In the genomic region with DNA sequence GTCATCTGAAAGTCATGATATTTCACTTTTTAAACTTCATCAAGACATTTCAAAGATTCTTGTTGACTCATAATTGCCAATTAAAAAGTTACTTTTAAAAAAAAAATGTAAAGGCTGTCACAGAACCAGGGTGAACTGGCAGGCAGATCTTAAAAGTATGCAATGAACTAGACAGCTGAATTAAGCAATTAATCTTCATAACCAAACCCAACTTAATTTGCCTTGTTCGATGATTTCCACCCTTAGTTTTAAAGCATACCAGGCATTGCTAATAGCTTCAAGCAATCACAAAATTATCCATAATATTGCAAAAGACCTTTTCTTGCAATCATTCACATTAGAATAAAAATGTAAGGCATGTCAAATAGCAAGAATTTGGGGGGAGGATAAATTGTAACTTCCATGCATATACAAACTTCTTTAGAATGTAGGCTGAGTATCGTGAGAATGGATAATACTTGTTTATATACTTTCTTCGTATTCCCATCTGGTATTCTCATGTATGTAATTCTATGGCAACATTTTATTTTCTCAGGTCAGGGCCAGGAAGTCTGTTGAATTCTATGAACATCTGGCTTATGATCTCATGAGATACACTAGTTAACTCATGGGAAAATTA, we compare ENCODE assay signal across 31 cellular contexts. TPM values are rescaled to one million over a fixed set of nuclear protein-coding genes. Genes with fewer than 3 reads are reported as not detected.
DNase-seq lines count a peak whose midpoint lies in the region; ATAC-seq, FAIRE-seq and TF ChIP-seq lines count a peak whose summit lies in the region.
"Had no signal": no experiment of that assay in that cellular context is flagged by ENCODE, and none has a peak within 500 bp of the region (broad histone marks: within the 10 kb centered on the region; RNA-seq: fewer than 3 reads in every experiment).

No MANE protein-coding gene starts in this region.

- 48% methylated on average over 3 of the region's 3 CpGs for WGBS in HepG2 (ENCODE audit: low lambda C conversion rate)

- H3K79me2 ChIP-seq in HepG2 (ENCODE audit: insufficient read depth, low read length) = no peaks in the 10 kb centered on the region

- POLR2A ChIA-PET in AG04450 (lab: Yijun Ruan, JAX) = interaction anchor here (0.6 to 1.6 kb wide), 2 partner anchors 19 to 102 kb away, joined by 3 to 4 read pairs; no protein-coding TSS in a partner anchor
- POLR2A ChIA-PET in HepG2 (lab: Yijun Ruan, JAX) = no interaction called here

- no peak for FAIRE-seq in HepG2 (lab: Jason Lieb, UNC)
- FAIRE-seq: A549, GM12878 had no signal

- DNase-seq in AG04450 (ENCODE audit: low read depth, low spot score) (peak; percentile 64), GM04503 (ENCODE audit: low read depth) (peak; percentile 97), adipocyte (ENCODE audit: low read depth) (peak; percentile 74), fibroblast of villous mesenchyme (ENCODE audit: low read depth) (peak; percentile 63), HepG2 (ENCODE audit: low spot score) (no peak), NOMO-1 treated with dmso at 0.1 percent for 144 hours (lab: John Stamatoyannopoulos, UW; ENCODE audit: unreplicated experiment) (no peak), colonic mucosa (no peak), activated gamma-delta T cell (lab: John Stamatoyannopoulos, UW) (no peak)
- DNase-seq: activated CD4-positive, alpha-beta T cell treated with anti-CD3 and anti-CD28 coated beads for 36 hours; activated naive CD4-positive, alpha-beta T cell treated with anti-CD3 and anti-CD28 coated beads, Interleukin-2, amount 10 ng/mL, durations not matched to agents 7 days and 5 days; activated T-cell treated with anti-CD3 and anti-CD28 coated beads, Interleukin-2, amount 50 U/mL, for 48 hours; caudate nucleus; CD4-positive, CD25-positive, alpha-beta regulatory T cell; DMS153; effector memory CD4-positive, alpha-beta T cell; GF-D8; left cardiac atrium; mesendoderm; naive B cell; NCI-H187 treated with DMSO at 0.1 percent for 48 hours; NCI-H345; ovary; PC-9; right cardiac atrium; SHP77 treated with DMSO at 0.1 percent for 48 hours; stomach had no signal

- CTCF ChIA-PET in AG04450 (lab: Charles Lee) (interaction anchor here (0.6 to 1.3 kb wide), 3 partner anchors 95 to 134 kb away, joined by 3 read pairs; no protein-coding TSS in a partner anchor), HepG2 (lab: Yijun Ruan, JAX; ENCODE audit: low intra/inter-chr PET ratio, low total read pairs) (no interaction called here)

- H3K9ac ChIP-seq in adipocyte (ENCODE audit: low read length) (no peak overlapping the region), HepG2 (ENCODE audit: insufficient read depth, low read depth, low read length) (no peak overlapping the region), colonic mucosa (ENCODE audit: low read depth in 2 of 2, low read length in 2 of 2) (no peak overlapping the region)

- H3K4me2 ChIP-seq in HepG2 (ENCODE audit: low read depth, low read length) = no peak overlapping the region
- H3K4me2 ChIP-seq: A549, PC-9 had no signal

- BruUV-seq in HepG2 (replicated peaks; lab: Mats Ljungman, UMichigan) = no TSS peak

- in situ Hi-C loops in HepG2 (cut with HindIII; ENCODE audit: extremely low pct_ligation_motif_present, low pct_unique_long_range_greater_than_20kb) = no loop called here

- H3K36me3 ChIP-seq in adipocyte (ENCODE audit: control insufficient read depth, insufficient read depth, low read length, severe bottlenecking) = no peaks in the 10 kb centered on the region
- no peaks in the 10 kb centered on the region for H3K36me3 ChIP-seq in HepG2 (replicated peaks in 1 of 2; ENCODE audit: control insufficient read depth in 1 of 2, insufficient read depth in 2 of 2, low read length in 2 of 2)
- H3K36me3 ChIP-seq in colonic mucosa = no peaks in the 10 kb centered on the region
- H3K36me3 ChIP-seq: ovary, stomach, tibial nerve had no signal

- intact Hi-C loops in HepG2 (cut with micrococcal nuclease; ENCODE audit: unreplicated experiment) = no loop called here
- intact Hi-C loops in colonic mucosa (cut with DNase I) = no loop called here

- no peak for ATAC-seq in HepG2
- ATAC-seq: A549; activated CD4-positive, alpha-beta T cell treated with anti-CD3 and anti-CD28 coated beads for 36 hours; esophagus mucosa; GM12878; HCT116; left cardiac atrium; right cardiac atrium had no signal

- H3K4me1 ChIP-seq in adipocyte (ENCODE audit: control insufficient read depth, insufficient read depth, low read length) (peaks cover 30% of the 10 kb centered on the region), HepG2 (ENCODE audit: insufficient read depth, low read length) (0 out of 2 replicates have a peak, but pooled peaks cover 7% of the 10 kb centered on the region), colonic mucosa (no peaks in the 10 kb centered on the region)
- H3K4me1 ChIP-seq: A549, stomach had no signal

- H3K4me3 ChIP-seq in AG04450 (ENCODE audit: low read depth, low read length) (no peak overlapping the region), adipocyte (ENCODE audit: low read length) (no peak overlapping the region), fibroblast of villous mesenchyme (ENCODE audit: low read depth, low read length) (no peak overlapping the region), HepG2 (replicated peaks in 1 of 3; ENCODE audit: insufficient read depth in 1 of 3, low read depth in 2 of 3, low read length in 3 of 3) (no peak overlapping the region), colonic mucosa (no peak overlapping the region)
- H3K4me3 ChIP-seq: A549, GM12878, ovary, PC-9, stomach, tibial nerve had no signal

- H2AFZ ChIP-seq in HepG2 (ENCODE audit: low read length) = no peak overlapping the region
- H2AFZ ChIP-seq: PC-9 had no signal

- H3K9me3 ChIP-seq in AG04450 (ENCODE audit: control insufficient read depth, insufficient read depth, low read length) (no peaks in the 10 kb centered on the region), adipocyte (ENCODE audit: control insufficient read depth, low read length) (no peaks in the 10 kb centered on the region), HepG2 (ENCODE audit: low read length) (no peaks in the 10 kb centered on the region), colonic mucosa (no peaks in the 10 kb centered on the region)
- H3K9me3 ChIP-seq: A549, ovary, stomach, tibial nerve had no signal

- TF ChIP-seq CTCF in AG04450 (IDR thresholded peaks at IDR 0.05; ENCODE audit: low read depth, low read length) = no peak
- TF ChIP-seq CTCF in fibroblast of villous mesenchyme (IDR thresholded peaks at IDR 0.05; ENCODE audit: insufficient read depth, low read depth, low read length) = no peak
- TF ChIP-seq CTCF in HepG2 (CRISPR knock-in tag; IDR thresholded peaks at IDR 0.05) = no peak
- no peak for TF ChIP-seq CTCF in colonic mucosa (IDR thresholded peaks at IDR 0.05)

- no peaks in the 10 kb centered on the region for H3K27me3 ChIP-seq in AG04450 (ENCODE audit: control insufficient read depth, insufficient read depth, low read length)
- H3K27me3 ChIP-seq in adipocyte (replicated peaks; ENCODE audit: control insufficient read depth, insufficient read depth, low read length) = no peaks in the 10 kb centered on the region
- H3K27me3 ChIP-seq in HepG2 (ENCODE audit: control insufficient read depth in 1 of 2, insufficient read depth in 2 of 2, low read length in 2 of 2) = no peaks in the 10 kb centered on the region
- no peaks in the 10 kb centered on the region for H3K27me3 ChIP-seq in colonic mucosa
- H3K27me3 ChIP-seq: ovary, stomach, tibial nerve had no signal

- no peak for TF ChIP-seq RAD21 in HepG2 (CRISPR knock-in tag; IDR thresholded peaks at IDR 0.05)

- H3K27ac ChIP-seq in AG04450 (ENCODE audit: low read depth, low read length) (no peak overlapping the region), HepG2 (ENCODE audit: extremely low read length, insufficient read depth, low read length) (no peak overlapping the region), colonic mucosa (no peak overlapping the region)
- H3K27ac ChIP-seq: A549, ovary, PC-9, stomach, tibial nerve had no signal

- no peak for TF ChIP-seq POLR2A in HepG2 (IDR thresholded peaks at IDR 0.05; ENCODE audit: insufficient read depth in 1 of 2, low read depth in 2 of 2, low read length in 2 of 2)

- TF ChIP-seq EP300 in HepG2 (IDR thresholded peaks at IDR 0.05; ENCODE audit: low read depth in 2 of 2, low read length in 2 of 2) (no peak), HepG2 (CRISPR knock-in tag; IDR thresholded peaks at IDR 0.05; ENCODE audit: borderline replicate concordance) (no peak)

- no peaks in the 10 kb centered on the region for H4K20me1 ChIP-seq in HepG2 (ENCODE audit: insufficient read depth, low read length)

TF ChIP-seq in HepG2, 621 proteins besides CTCF, POLR2A, EP300 and RAD21 (continues in another document):
- TF ChIP-seq MTF2 (CRISPR knock-in tag; IDR thresholded peaks at IDR 0.05; ENCODE audit: borderline replicate concordance) (no peak), EED (CRISPR knock-in tag; IDR thresholded peaks at IDR 0.05) (no peak)

RNA-seq across cellular contexts. Expression of gene BMP2K, which starts 28.7 kb away (rescaled TPM):
- polyA plus RNA-seq in AG04450 (2011; rRNA removed) (31.8 and 36.5 TPM in 2 replicates), HepG2 (2011; rRNA removed) (8.4 and 8.6 TPM in 2 replicates)
- polyA minus RNA-seq in AG04450 (2011; rRNA and poly(A)+ RNA removed) = 33.9 and 62.4 TPM in 2 replicates
- total RNA-seq in fibroblast of villous mesenchyme (92.1 and 173 TPM in 2 replicates), HepG2 (2016; rRNA removed; fragmentation: Illumina TruSeq; extraction: Trizol) (15.2 and 15.4 TPM in 2 replicates), colonic mucosa (10 to 100 TPM; 52.4 to 55.7 TPM)
- total RNA-seq in HepG2 (2016; cell fraction: cytosol; rRNA removed; fragmentation: Illumina TruSeq; extraction: Trizol; ENCODE audit: low read depth) = 10.8 and 11.6 TPM in 2 replicates
- 15.3 and 16.6 TPM in 2 replicates for total RNA-seq in HepG2 (2016; cell fraction: insoluble cytoplasmic fraction; rRNA removed; fragmentation: Illumina TruSeq; extraction: Trizol)
- total RNA-seq in HepG2 (2016; cell fraction: membrane; rRNA removed; fragmentation: Illumina TruSeq; extraction: Trizol) = 13.6 and 14.1 TPM in 2 replicates
- total RNA-seq in HepG2 (2016; cell fraction: nucleus; rRNA removed; fragmentation: Illumina TruSeq; extraction: Trizol) = 24.2 and 28.7 TPM in 2 replicates
- 2.6 and 4.6 TPM in 2 replicates for polyA plus RNA-seq in HepG2 (2011; cell fraction: cytosol; rRNA removed)
- 8.0 and 11.5 TPM in 2 replicates for polyA plus RNA-seq in HepG2 (2011; cell fraction: nucleus; rRNA removed)
- polyA plus RNA-seq in HepG2 (2012) = 5.8 and 6.0 TPM in 2 replicates
- polyA plus RNA-seq in HepG2 (2016; cell fraction: cytosol; fragmentation: Illumina TruSeq; extraction: Trizol; ENCODE audit: low read depth) = 1.8 and 2.2 TPM in 2 replicates
- 13.3 and 15.6 TPM in 2 replicates for polyA plus RNA-seq in HepG2 (2016; cell fraction: insoluble cytoplasmic fraction; fragmentation: Illumina TruSeq; extraction: Trizol; ENCODE audit: low read depth)
- 5.5 and 6.9 TPM in 2 replicates for polyA plus RNA-seq in HepG2 (2016; cell fraction: membrane; fragmentation: Illumina TruSeq; extraction: Trizol; ENCODE audit: low read depth)
- polyA plus RNA-seq in HepG2 (2016; cell fraction: nucleus; fragmentation: Illumina TruSeq; extraction: Trizol; ENCODE audit: insufficient read depth, low read depth) = 13.3 and 15.9 TPM in 2 replicates
- 13.4 and 13.5 TPM in 2 replicates for polyA minus RNA-seq in HepG2 (2011; rRNA and poly(A)+ RNA removed; ENCODE audit: low replicate concordance)
- polyA minus RNA-seq in HepG2 (2011; cell fraction: cytosol; rRNA and poly(A)+ RNA removed) = 6.9 and 8.5 TPM in 2 replicates
- 56.5 and 68.0 TPM in 2 replicates for polyA minus RNA-seq in HepG2 (2011; cell fraction: nucleus; rRNA and poly(A)+ RNA removed)

Comparison
In these comparisons a context has a peak if more than half of its experiments do, and no peak if none do; other contexts are left out.
1. DNase-seq: peak in AG04450 (single experiment), GM04503 (single experiment), adipocyte (single experiment) and fibroblast of villous mesenchyme (single experiment); none in HepG2 (single experiment), NOMO-1 treated with dmso at 0.1 percent for 144 hours (single experiment), colonic mucosa (single experiment) and activated gamma-delta T cell (single experiment).